In genomic region chr6:10407018-10407673, GRCh38 we compare ENCODE assay signal across 18 cellular contexts. TPM values are rescaled to one million over a fixed set of nuclear protein-coding genes. Genes with fewer than 3 reads are reported as not detected.
DNase-seq lines count a peak whose midpoint lies in the region; ATAC-seq and TF ChIP-seq lines count a peak whose summit lies in the region.
"Had no signal": no experiment of that assay in that cellular context is flagged by ENCODE, and none has a peak within 500 bp of the region (broad histone marks: within the 10 kb centered on the region; RNA-seq: fewer than 3 reads in every experiment).

No MANE protein-coding gene starts in this region.

- no peaks in the 10 kb centered on the region for H3K9me3 ChIP-seq in prostate gland
- H3K9me3 ChIP-seq: right lobe of liver had no signal

- no peak for TF ChIP-seq CTCF in GM23338 (conservative IDR thresholded peaks at IDR 0.05; ENCODE audit: low read depth in 2 of 2)
- TF ChIP-seq CTCF in epithelial cell of esophagus (IDR thresholded peaks at IDR 0.05; ENCODE audit: insufficient read depth, low read depth, low read length, missing control alignments) = no peak
- no peak for TF ChIP-seq CTCF in prostate gland (IDR thresholded peaks at IDR 0.05)

- no peak for TF ChIP-seq POLR2A in prostate gland (IDR thresholded peaks at IDR 0.05)

- H3K36me3 ChIP-seq in GM23338 (ENCODE audit: insufficient read depth) (no peaks in the 10 kb centered on the region), prostate gland (no peaks in the 10 kb centered on the region)
- H3K36me3 ChIP-seq: BLaER1 treated with 17β-estradiol and CSF1 and Interleukin-3, amounts not matched to agents 10 nM and 100 nM; right lobe of liver had no signal

- H3K4me1 ChIP-seq in GM23338 (ENCODE audit: insufficient read depth) (peaks cover 71% of the 10 kb centered on the region), prostate gland (replicated peaks) (peaks cover 5% of the 10 kb centered on the region)

- intact Hi-C loops in prostate gland (cut with DNase I) = no loop called here

- H3K4me3 ChIP-seq in GM23338 (peak overlapping the region; percentile 11), epithelial cell of esophagus (ENCODE audit: low read length) (peak overlapping the region; percentile 84), prostate gland (no peak overlapping the region)
- H3K4me3 ChIP-seq: BLaER1 treated with 17β-estradiol and CSF1 and Interleukin-3, amounts not matched to agents 10 nM and 100 nM; dorsolateral prefrontal cortex; right lobe of liver had no signal

- 31% methylated on average over 7 of the region's 7 CpGs for WGBS in prostate gland

- no peak overlapping the region for H2AFZ ChIP-seq in GM23338

- H3K4me2 ChIP-seq in GM23338 = peak overlapping the region; percentile 54
- H3K4me2 ChIP-seq: BLaER1 treated with 17β-estradiol and CSF1 and Interleukin-3, amounts not matched to agents 10 nM and 100 nM had no signal

- H3F3A ChIP-seq in GM23338 (replicated peaks; ENCODE audit: low read depth) = peaks cover 31% of the 10 kb centered on the region

- H3K27me3 ChIP-seq in GM23338 (ENCODE audit: insufficient read depth) (peaks cover 90% of the 10 kb centered on the region), prostate gland (replicated peaks; ENCODE audit: insufficient read depth) (no peaks in the 10 kb centered on the region)

- H3K4me3 Mint-ChIP-seq in GM23338 = no peak overlapping the region
- H3K4me3 Mint-ChIP-seq in activated T-cell treated with anti-CD3 and anti-CD28 coated beads, Interleukin-2, amount 50 U/mL, for 4 hours = no peak overlapping the region
- H3K4me3 Mint-ChIP-seq: activated naive CD4-positive, alpha-beta T cell treated with anti-CD3 and anti-CD28 coated beads, Interleukin-2, amount 50 U/mL, for 24 hours; activated T-cell treated with anti-CD3 and anti-CD28 coated beads, Interleukin-2, amount 50 U/mL, for 24 hours had no signal

- peaks cover 72% of the 10 kb centered on the region for H3K4me1 Mint-ChIP-seq in GM23338
- H3K4me1 Mint-ChIP-seq in activated T-cell treated with anti-CD3 and anti-CD28 coated beads, Interleukin-2, amount 50 U/mL, for 4 hours (ENCODE audit: low read depth) = peaks cover 21% of the 10 kb centered on the region

- H3K27ac ChIP-seq in GM23338 (ENCODE audit: low read depth) (no peak overlapping the region), prostate gland (peak overlapping the region; percentile 59 to 87)
- H3K27ac ChIP-seq: BLaER1 treated with 17β-estradiol and CSF1 and Interleukin-3, amounts not matched to agents 10 nM and 100 nM; dorsolateral prefrontal cortex; right lobe of liver had no signal

- H3K36me3 Mint-ChIP-seq in GM23338 (ENCODE audit: low read depth) = no peaks in the 10 kb centered on the region
- no peaks in the 10 kb centered on the region for H3K36me3 Mint-ChIP-seq in activated T-cell treated with anti-CD3 and anti-CD28 coated beads, Interleukin-2, amount 50 U/mL, for 4 hours (ENCODE audit: insufficient read depth)

- DNase-seq in GM23338 (ENCODE audit: low spot score) (peak; percentile 40), NCI-H748 treated with DMSO at 0.1 percent for 48 hours (lab: John Stamatoyannopoulos, UW) (peak; percentile 54), epithelial cell of esophagus (ENCODE audit: low read depth) (peak; percentile 49), prostate gland (ENCODE audit: low spot score) (no peak), NCI-H510A (lab: John Stamatoyannopoulos, UW) (no peak)
- no peak for DNase-seq in activated T-cell treated with anti-CD3 and anti-CD28 coated beads, Interleukin-2, amount 50 U/mL, for 4 hours
- DNase-seq: activated CD4-positive, alpha-beta T cell treated with anti-CD3 and anti-CD28 coated beads, Interleukin-2, amount 50 U/mL, for 4 hours; activated T-cell treated with anti-CD3 and anti-CD28 coated beads, Interleukin-2, amount 50 U/mL, for 24 hours; dorsolateral prefrontal cortex; midbrain; NCI-H1092 treated with DMSO at 0.1 percent for 48 hours; occipital lobe; right lobe of liver had no signal

- peaks cover 7% of the 10 kb centered on the region; the same call in 1 of the 3 replicates for H3K9me3 Mint-ChIP-seq in GM23338
- H3K9me3 Mint-ChIP-seq in activated T-cell treated with anti-CD3 and anti-CD28 coated beads, Interleukin-2, amount 50 U/mL, for 4 hours = peaks cover 36% of the 10 kb centered on the region

- no peaks in the 10 kb centered on the region for H3K79me2 ChIP-seq in GM23338 (replicated peaks; ENCODE audit: insufficient read depth)

- 0 out of 2 replicates have a peak, but pooled peaks cover 2% of the 10 kb centered on the region for H4K20me1 ChIP-seq in GM23338 (replicated peaks; ENCODE audit: insufficient read depth)

- H3K9me2 ChIP-seq in GM23338 (ENCODE audit: insufficient read depth) = no peaks in the 10 kb centered on the region

- ATAC-seq in GM23338 (no peak), GM21423 (IDR thresholded peaks at IDR 0.05; ENCODE audit: unreplicated experiment) (no peak)
- no peak for ATAC-seq in activated T-cell treated with anti-CD3 and anti-CD28 coated beads, Interleukin-2, amount 50 U/mL, for 4 hours
- ATAC-seq: right lobe of liver had no signal

- H3K27ac Mint-ChIP-seq in GM23338 = no peak overlapping the region
- H3K27ac Mint-ChIP-seq: activated naive CD4-positive, alpha-beta T cell treated with anti-CD3 and anti-CD28 coated beads, Interleukin-2, amount 50 U/mL, for 24 hours; activated T-cell treated with anti-CD3 and anti-CD28 coated beads, Interleukin-2, amount 50 U/mL, for 24 hours had no signal

- peaks cover 95% of the 10 kb centered on the region for H3K27me3 Mint-ChIP-seq in GM23338 (ENCODE audit: insufficient read depth, low read depth, poor library complexity)
- H3K27me3 Mint-ChIP-seq in activated T-cell treated with anti-CD3 and anti-CD28 coated beads, Interleukin-2, amount 50 U/mL, for 4 hours (ENCODE audit: low read depth) = peaks cover 68% of the 10 kb centered on the region

TF ChIP-seq in GM23338, 12 proteins besides CTCF, POLR2A, EP300 and RAD21:
- no peak for TF ChIP-seq POLR2AphosphoS5 (IDR thresholded peaks at IDR 0.05; ENCODE audit: low read depth)
- TF ChIP-seq, protein P1, sequence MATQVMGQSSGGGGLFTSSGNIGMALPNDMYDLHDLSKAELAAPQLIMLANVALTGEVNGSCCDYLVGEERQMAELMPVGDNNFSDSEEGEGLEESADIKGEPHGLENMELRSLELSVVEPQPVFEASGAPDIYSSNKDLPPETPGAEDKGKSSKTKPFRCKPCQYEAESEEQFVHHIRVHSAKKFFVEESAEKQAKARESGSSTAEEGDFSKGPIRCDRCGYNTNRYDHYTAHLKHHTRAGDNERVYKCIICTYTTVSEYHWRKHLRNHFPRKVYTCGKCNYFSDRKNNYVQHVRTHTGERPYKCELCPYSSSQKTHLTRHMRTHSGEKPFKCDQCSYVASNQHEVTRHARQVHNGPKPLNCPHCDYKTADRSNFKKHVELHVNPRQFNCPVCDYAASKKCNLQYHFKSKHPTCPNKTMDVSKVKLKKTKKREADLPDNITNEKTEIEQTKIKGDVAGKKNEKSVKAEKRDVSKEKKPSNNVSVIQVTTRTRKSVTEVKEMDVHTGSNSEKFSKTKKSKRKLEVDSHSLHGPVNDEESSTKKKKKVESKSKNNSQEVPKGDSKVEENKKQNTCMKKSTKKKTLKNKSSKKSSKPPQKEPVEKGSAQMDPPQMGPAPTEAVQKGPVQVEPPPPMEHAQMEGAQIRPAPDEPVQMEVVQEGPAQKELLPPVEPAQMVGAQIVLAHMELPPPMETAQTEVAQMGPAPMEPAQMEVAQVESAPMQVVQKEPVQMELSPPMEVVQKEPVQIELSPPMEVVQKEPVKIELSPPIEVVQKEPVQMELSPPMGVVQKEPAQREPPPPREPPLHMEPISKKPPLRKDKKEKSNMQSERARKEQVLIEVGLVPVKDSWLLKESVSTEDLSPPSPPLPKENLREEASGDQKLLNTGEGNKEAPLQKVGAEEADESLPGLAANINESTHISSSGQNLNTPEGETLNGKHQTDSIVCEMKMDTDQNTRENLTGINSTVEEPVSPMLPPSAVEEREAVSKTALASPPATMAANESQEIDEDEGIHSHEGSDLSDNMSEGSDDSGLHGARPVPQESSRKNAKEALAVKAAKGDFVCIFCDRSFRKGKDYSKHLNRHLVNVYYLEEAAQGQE (IDR thresholded peaks at IDR 0.05; ENCODE audit: unreplicated experiment) = no peak
- TF ChIP-seq EZH2 (IDR thresholded peaks at IDR 0.05; ENCODE audit: low read depth, unreplicated experiment) = peak; percentile 76
- TF ChIP-seq ZNF331 (CRISPR knock-in tag; IDR thresholded peaks at IDR 0.05; ENCODE audit: low read depth) = no peak
- TF ChIP-seq EZH2phosphoT487 (IDR thresholded peaks at IDR 0.05; ENCODE audit: unreplicated experiment) = no peak
- TF ChIP-seq ZNF114 (CRISPR knock-in tag; IDR thresholded peaks at IDR 0.05) = no peak

RNA-seq across cellular contexts. Expression of gene TFAP2A, which starts 7.7 kb away (rescaled TPM):
- not detected in 2 replicates for total RNA-seq in GM23338 (2014; rRNA removed; shearing (Covaris generic))
- 0.21 TPM in 1 of 2 replicates, not detected in the other for polyA plus RNA-seq in GM23338 (2016; fragmentation: Nextera tagmentation; extraction: Ambion mirVana)
- 10 to 100 TPM; 16.0 to 20.4 TPM for total RNA-seq in prostate gland
- total RNA-seq in activated T-cell treated with anti-CD3 and anti-CD28 coated beads, Interleukin-2, amount 50 U/mL, for 4 hours = under 1 TPM in 1 of 3 donors, not detected in 2; 0.11 TPM
- total RNA-seq: fibroblast of lung, occipital lobe had no signal
- polyA plus RNA-seq: IgD-negative memory B cell had no signal

Comparison
In these comparisons a context has a peak if more than half of its experiments do, and no peak if none do; other contexts are left out.
1. DNase-seq: peak in GM23338 (single experiment), NCI-H748 treated with DMSO at 0.1 percent for 48 hours (single experiment) and epithelial cell of esophagus (single experiment); none in prostate gland (single experiment), NCI-H510A (single experiment) and activated T-cell treated with anti-CD3 and anti-CD28 coated beads, Interleukin-2, amount 50 U/mL, for 4 hours (single experiment).
2. H3K4me3 ChIP-seq: peak in GM23338 (single experiment) and epithelial cell of esophagus (single experiment); none in prostate gland (0 of 2).
3. RNA of gene TFAP2A, which starts 7.7 kb away (total RNA-seq): 16.0 to 20.4 TPM in prostate gland; 0.11 TPM in activated T-cell treated with anti-CD3 and anti-CD28 coated beads, Interleukin-2, amount 50 U/mL, for 4 hours and not detected in GM23338; every median in the first group is over 10 times any median in the second.